ENCODE assay signal across 1 cellular context in genomic region chr9:34571180-34571800, GRCh38.
TF ChIP-seq lines count a peak whose summit lies in the region.

No MANE protein-coding gene starts in this region.

TF ChIP-seq in H1, 55 proteins besides CTCF, POLR2A, EP300 and RAD21:
- TF ChIP-seq EGR1 (IDR thresholded peaks at IDR 0.05; ENCODE audit: borderline replicate concordance, low read depth, low read length) (no peak), USF2 (IDR thresholded peaks at IDR 0.05; ENCODE audit: low read length) (no peak), ZNF274 (IDR thresholded peaks at IDR 0.05; ENCODE audit: borderline replicate concordance, extremely low read depth, low read length) (no peak), MAX (IDR thresholded peaks at IDR 0.05) (no peak), TBP (IDR thresholded peaks at IDR 0.05; ENCODE audit: low read depth, low read length) (no peak), YY1 (IDR thresholded peaks at IDR 0.05; ENCODE audit: low read depth, low read length) (no peak), JUND (IDR thresholded peaks at IDR 0.05; ENCODE audit: low read length) (no peak), CBX8 (IDR thresholded peaks at IDR 0.05; ENCODE audit: borderline replicate concordance, low read depth, low read length) (no peak), TAF7 (optimal IDR thresholded peaks at IDR 0.05; ENCODE audit: borderline replicate concordance, low read depth, low read length) (no peak)
